Comparison of ENCODE assay signal across 18 cellular contexts in genomic region chr4:1839306-1839705, GRCh38. TPM values are rescaled to one million over a fixed set of nuclear protein-coding genes. Genes with fewer than 3 reads are reported as not detected.
"Had no signal": no experiment of that assay in that cellular context is flagged by ENCODE, and none has a peak within 500 bp of the region (broad histone marks: within the 10 kb centered on the region; RNA-seq: fewer than 3 reads in every experiment).

No MANE protein-coding gene starts in this region.

- H3K9me3 ChIP-seq: adrenal gland, neutrophil, upper lobe of left lung had no signal

- ATAC-seq: activated CD8-positive, alpha-beta T cell treated with anti-CD3 and anti-CD28 coated beads, Interleukin-2, amount 10 ng/mL, durations not matched to agents 7 days and 5 days; left cardiac atrium; naive thymus-derived CD8-positive, alpha-beta T cell; stimulated activated effector memory CD8-positive, alpha-beta T cell treated with anti-CD3 and anti-CD28 coated beads, Interleukin-12 subunit alpha, Interleukin-12 subunit beta, amount 100 ng/mL, for 72 hours; WTC11 had no signal

- H3K4me1 Mint-ChIP-seq: WTC11 had no signal

- H3K27ac Mint-ChIP-seq: activated CD8-positive, alpha-beta T cell treated with anti-CD3 and anti-CD28 coated beads, Interleukin-2, amount 10 ng/mL, durations not matched to agents 7 days and 5 days; activated naive CD4-positive, alpha-beta T cell treated with anti-CD3 and anti-CD28 coated beads, Interleukin-2, amount 50 U/mL, for 24 hours; stimulated activated effector memory CD8-positive, alpha-beta T cell treated with anti-CD3 and anti-CD28 coated beads, Interleukin-12 subunit alpha, Interleukin-12 subunit beta, amount 100 ng/mL, for 72 hours; WTC11 had no signal

- H2AFZ ChIP-seq: parathyroid adenoma had no signal

- H3K27me3 ChIP-seq: adrenal gland, neutrophil, upper lobe of left lung had no signal

- H3K9me3 Mint-ChIP-seq: activated naive CD4-positive, alpha-beta T cell treated with anti-CD3 and anti-CD28 coated beads, Interleukin-2, amount 50 U/mL, for 24 hours; naive thymus-derived CD8-positive, alpha-beta T cell; stimulated activated effector memory CD8-positive, alpha-beta T cell treated with anti-CD3 and anti-CD28 coated beads, Interleukin-12 subunit alpha, Interleukin-12 subunit beta, amount 100 ng/mL, for 72 hours; WTC11 had no signal

- H3K4me3 ChIP-seq: adrenal gland, coronary artery, upper lobe of left lung had no signal

- DNase-seq: activated CD4-positive, alpha-beta T cell treated with anti-CD3 and anti-CD28 coated beads for 48 hours; activated CD8-positive, alpha-beta memory T cell treated with anti-CD3 and anti-CD28 coated beads, Interleukin-2, amount 50 U/mL, for 4 hours; activated CD8-positive, alpha-beta T cell treated with anti-CD3 and anti-CD28 coated beads, Interleukin-2, amount 10 ng/mL, durations not matched to agents 7 days and 5 days; activated effector memory CD4-positive, alpha-beta T cell treated with anti-CD3 and anti-CD28 coated beads, Interleukin-2, amount 50 U/mL, for 16 hours; activated T-cell treated with anti-CD3 and anti-CD28 coated beads, Interleukin-2, amount 50 U/mL, for 48 hours; adrenal gland; effector CD4-positive, alpha-beta T cell; foreskin melanocyte; left cardiac atrium; mammary epithelial cell; naive thymus-derived CD8-positive, alpha-beta T cell had no signal

- H3K27ac ChIP-seq: adrenal gland, coronary artery, neutrophil, parathyroid adenoma had no signal

- H3K27me3 Mint-ChIP-seq: activated naive CD4-positive, alpha-beta T cell treated with anti-CD3 and anti-CD28 coated beads, Interleukin-2, amount 50 U/mL, for 24 hours; naive thymus-derived CD8-positive, alpha-beta T cell had no signal

- H3K4me3 Mint-ChIP-seq: activated CD8-positive, alpha-beta T cell treated with anti-CD3 and anti-CD28 coated beads, Interleukin-2, amount 10 ng/mL, durations not matched to agents 7 days and 5 days; activated naive CD4-positive, alpha-beta T cell treated with anti-CD3 and anti-CD28 coated beads, Interleukin-2, amount 50 U/mL, for 24 hours; naive thymus-derived CD8-positive, alpha-beta T cell; stimulated activated effector memory CD8-positive, alpha-beta T cell treated with anti-CD3 and anti-CD28 coated beads, Interleukin-12 subunit alpha, Interleukin-12 subunit beta, amount 100 ng/mL, for 72 hours; WTC11 had no signal

RNA-seq across cellular contexts. Expression of gene FGFR3, which starts 46.2 kb away (rescaled TPM):
- total RNA-seq: naive thymus-derived CD8-positive, alpha-beta T cell had no signal
